In the genomic region with DNA sequence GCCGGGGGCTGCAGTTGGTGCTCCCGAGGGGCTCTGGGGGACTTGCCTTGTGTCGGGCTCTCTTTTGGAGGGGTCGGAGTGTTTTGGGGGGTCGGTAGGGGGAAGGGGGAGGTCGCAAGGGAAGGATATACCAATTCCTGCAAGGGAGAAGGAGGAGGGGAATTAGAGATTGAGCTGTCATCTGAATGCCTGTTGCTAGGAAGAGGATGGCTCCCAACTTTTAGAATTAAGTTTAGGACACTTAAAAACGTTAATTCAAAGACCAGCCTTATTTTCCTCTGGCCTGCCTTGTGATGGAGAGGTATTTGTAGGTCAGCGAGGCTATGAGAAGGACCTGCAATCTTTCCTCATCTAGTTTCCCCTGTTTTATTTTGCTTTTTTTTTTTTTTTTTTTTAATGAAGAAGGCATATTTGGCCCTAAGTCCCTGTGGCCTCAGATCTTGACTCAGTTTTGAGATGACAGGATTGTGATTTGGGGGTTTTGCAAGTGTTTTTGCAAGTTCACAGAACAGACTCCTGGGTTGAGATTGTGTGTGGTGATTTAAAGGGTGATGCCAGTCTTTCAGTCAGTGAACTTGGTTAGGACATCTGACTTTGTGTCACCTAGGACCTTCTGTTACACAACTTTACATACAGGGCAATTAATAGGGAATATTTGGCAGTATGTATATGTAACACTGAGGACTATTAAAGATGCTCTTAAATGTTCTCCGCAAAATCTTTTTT, we compare ENCODE assay signal across 8 cellular contexts. TPM values are rescaled to one million over a fixed set of nuclear protein-coding genes. Genes with fewer than 3 reads are reported as not detected.
DNase-seq lines count a peak whose midpoint lies in the region; ATAC-seq and TF ChIP-seq lines count a peak whose summit lies in the region.

No MANE protein-coding gene starts in this region.

- peaks cover 32% of the 10 kb centered on the region for H3K4me1 Mint-ChIP-seq in activated naive CD4-positive, alpha-beta T cell treated with anti-CD3 and anti-CD28 coated beads for 36 hours (ENCODE audit: low read depth)
- peaks cover 32% of the 10 kb centered on the region for H3K4me1 Mint-ChIP-seq in activated CD4-positive, alpha-beta memory T cell treated with anti-CD3 and anti-CD28 coated beads for 36 hours (ENCODE audit: low read depth)

- WGBS in heart right ventricle, 2 donors = 10% methylated on average over 9 of the region's 9 CpGs

- intact Hi-C loops in activated naive CD4-positive, alpha-beta T cell treated with anti-CD3 and anti-CD28 coated beads for 36 hours (cut with micrococcal nuclease) = loop anchor here (1.0 to 10.0 kb wide), 6 partner anchors 8 to 1414 kb away; a partner anchor contains a TSS
- intact Hi-C loops in activated CD4-positive, alpha-beta memory T cell treated with anti-CD3 and anti-CD28 coated beads for 36 hours (cut with micrococcal nuclease) = loop anchor here (5.0 kb wide), 2 partner anchors 446 to 746 kb away; no protein-coding TSS in a partner anchor
- intact Hi-C loops in heart right ventricle (cut with DNase I) (loop anchor here in 7 of 10 donors (2.0 to 10.0 kb wide), 6 partner anchors 41 to 96 kb away; a partner anchor contains a TSS), sciatic nerve (cut with DNase I) (no loop called here)

- peak overlapping the region; percentile 88 for H3K27ac Mint-ChIP-seq in activated naive CD4-positive, alpha-beta T cell treated with anti-CD3 and anti-CD28 coated beads for 36 hours
- peak overlapping the region; percentile 87 for H3K27ac Mint-ChIP-seq in activated CD4-positive, alpha-beta memory T cell treated with anti-CD3 and anti-CD28 coated beads for 36 hours

- CTCF ChIA-PET in activated naive CD4-positive, alpha-beta T cell treated with anti-CD3 and anti-CD28 coated beads for 36 hours (lab: Charles Lee) = no interaction called here
- CTCF ChIA-PET in activated CD4-positive, alpha-beta memory T cell treated with anti-CD3 and anti-CD28 coated beads for 36 hours (lab: Charles Lee) = no interaction called here

- peaks cover 2 to 43% (median 29%) of the 10 kb centered on the region in 9 donors for H3K4me1 ChIP-seq in heart right ventricle

- POLR2A ChIA-PET in activated CD4-positive, alpha-beta memory T cell treated with anti-CD3 and anti-CD28 coated beads for 36 hours (lab: Charles Lee) = interaction anchor here (1.0 to 1.5 kb wide), 3 partner anchors 16 to 214 kb away, joined by 3 to 5 read pairs (median 5); no protein-coding TSS in a partner anchor

- H3K36me3 ChIP-seq in heart right ventricle = peaks cover 0 to 9% (median 6%) of the 10 kb centered on the region in 9 donors

- H3K27me3 ChIP-seq in heart right ventricle = no peaks in the 10 kb centered on the region

- peak in 7 of 8 donors; percentile 3 to 40 (median 12) for ATAC-seq in heart right ventricle
- peak; percentile 43 for ATAC-seq in sciatic nerve
- ATAC-seq in HG03097 (IDR thresholded peaks at IDR 0.05; ENCODE audit: low FRiP score, unreplicated experiment) = no peak

- H3K36me3 Mint-ChIP-seq in activated naive CD4-positive, alpha-beta T cell treated with anti-CD3 and anti-CD28 coated beads for 36 hours (ENCODE audit: low read depth) = peaks cover 7% of the 10 kb centered on the region
- H3K36me3 Mint-ChIP-seq in activated CD4-positive, alpha-beta memory T cell treated with anti-CD3 and anti-CD28 coated beads for 36 hours = no peaks in the 10 kb centered on the region

- peak overlapping the region; percentile 98 for H3K4me3 Mint-ChIP-seq in activated naive CD4-positive, alpha-beta T cell treated with anti-CD3 and anti-CD28 coated beads for 36 hours
- H3K4me3 Mint-ChIP-seq in activated CD4-positive, alpha-beta memory T cell treated with anti-CD3 and anti-CD28 coated beads for 36 hours = peak overlapping the region; percentile 91

- peak overlapping the region; percentile 70 to 92 (median 90) for H3K27ac ChIP-seq in heart right ventricle

- H3K4me3 ChIP-seq in heart right ventricle = peak overlapping the region; percentile 54 to 93 (median 84)

- TF ChIP-seq CTCF in heart right ventricle (IDR thresholded peaks at IDR 0.05) = no peak

- peak; percentile 20 for DNase-seq in activated naive CD4-positive, alpha-beta T cell treated with anti-CD3 and anti-CD28 coated beads for 36 hours
- DNase-seq in activated naive CD4-positive, alpha-beta T cell treated with anti-CD3 and anti-CD28 coated beads, Interleukin-2, amount 50 U/mL, for 16 hours = no peak
- DNase-seq in activated CD4-positive, alpha-beta memory T cell treated with anti-CD3 and anti-CD28 coated beads for 36 hours = no peak
- no peak for DNase-seq in heart right ventricle
- no peak for DNase-seq in sciatic nerve (ENCODE audit: low spot score)
- DNase-seq in activated CD4-positive, CD25-positive, alpha-beta regulatory T cell treated with anti-CD3 and anti-CD28 coated beads, Interleukin-2, amount 50 U/mL, for 72 hours = no peak
- no peak for DNase-seq in GM19240 (ENCODE audit: insufficient read length, low spot score)

- no peaks in the 10 kb centered on the region for H3K9me3 ChIP-seq in heart right ventricle

- H3K27me3 Mint-ChIP-seq in activated naive CD4-positive, alpha-beta T cell treated with anti-CD3 and anti-CD28 coated beads for 36 hours (ENCODE audit: low read depth) = no peaks in the 10 kb centered on the region
- no peaks in the 10 kb centered on the region for H3K27me3 Mint-ChIP-seq in activated CD4-positive, alpha-beta memory T cell treated with anti-CD3 and anti-CD28 coated beads for 36 hours

- no peaks in the 10 kb centered on the region for H3K9me3 Mint-ChIP-seq in activated naive CD4-positive, alpha-beta T cell treated with anti-CD3 and anti-CD28 coated beads for 36 hours
- H3K9me3 Mint-ChIP-seq in activated CD4-positive, alpha-beta memory T cell treated with anti-CD3 and anti-CD28 coated beads for 36 hours = no peaks in the 10 kb centered on the region

RNA-seq across cellular contexts. Expression of a gene that starts 0.7 kb away (rescaled TPM):
- 10 to 100 TPM; 21.8 to 24.8 TPM for total RNA-seq in activated naive CD4-positive, alpha-beta T cell treated with anti-CD3 and anti-CD28 coated beads for 36 hours
- 10 to 100 TPM; 16.7 to 27.5 TPM for total RNA-seq in activated CD4-positive, alpha-beta memory T cell treated with anti-CD3 and anti-CD28 coated beads for 36 hours
- total RNA-seq in heart right ventricle (10 to 100 TPM; 12.0 to 28.6 (median 17.5) TPM), sciatic nerve (35.7 TPM)
- polyA plus RNA-seq in heart right ventricle = 1 to 10 TPM; 3.4 to 7.8 TPM
